In genomic region chr7:43584733-43585132, GRCh38 we compare ENCODE assay signal across 8 cellular contexts. TPM values are rescaled to one million over a fixed set of nuclear protein-coding genes. Genes with fewer than 3 reads are reported as not detected.
DNase-seq lines count a peak whose midpoint lies in the region; ATAC-seq, FAIRE-seq and TF ChIP-seq lines count a peak whose summit lies in the region.
"Not testable (repeated sequence)": the region's sequence is repeated elsewhere in the genome, so short reads cannot be mapped to it uniquely, and the experiment has no call there.

No MANE protein-coding gene starts in this region.

- H3K36me3 Mint-ChIP-seq in CD14-positive monocyte; activated naive CD8-positive, alpha-beta T cell treated with anti-CD3 and anti-CD28 coated beads, Interleukin-2, amount 50 U/mL, for 24 hours (ENCODE audit: low read depth); endothelial cell (ENCODE audit: low read depth, unreplicated experiment): not testable (repeated sequence)
- H3K36me3 Mint-ChIP-seq in T-helper 1 cell treated with Interleukin-12 subunit alpha and Interleukin-12 subunit beta and Interleukin-4 antibody, amounts not matched to agents 30 μg/mL and 1 μg/mL, for 36 hours (ENCODE audit: low read depth): peaks cover 36% of the 10 kb centered on the region

- peak overlapping the region; percentile 91 to 96 for H3K4me3 Mint-ChIP-seq in CD14-positive monocyte
- peak overlapping the region; percentile 91 for H3K4me3 Mint-ChIP-seq in T-helper 1 cell treated with Interleukin-12 subunit alpha and Interleukin-12 subunit beta and Interleukin-4 antibody, amounts not matched to agents 30 μg/mL and 1 μg/mL, for 36 hours
- H3K4me3 Mint-ChIP-seq in activated naive CD8-positive, alpha-beta T cell treated with anti-CD3 and anti-CD28 coated beads, Interleukin-2, amount 50 U/mL, for 24 hours: peak overlapping the region; percentile 89
- H3K4me3 Mint-ChIP-seq in endothelial cell (ENCODE audit: unreplicated experiment): peak overlapping the region; percentile 97

- H3K4me1 ChIP-seq in kidney (ENCODE audit: control insufficient read depth in 1 of 2, insufficient read depth in 1 of 2, low read depth in 1 of 2, low read length in 2 of 2); neuron (ENCODE audit: insufficient read depth, low read length): not testable (repeated sequence)
- H3K4me1 ChIP-seq in thoracic aorta (ENCODE audit: control insufficient read depth in 1 of 2, low read depth in 2 of 2): peaks cover 24 to 54% of the 10 kb centered on the region in 2 donors

- not testable (repeated sequence) for H3K9me3 Mint-ChIP-seq in CD14-positive monocyte; T-helper 1 cell treated with Interleukin-12 subunit alpha and Interleukin-12 subunit beta and Interleukin-4 antibody, amounts not matched to agents 30 μg/mL and 1 μg/mL, for 36 hours; activated naive CD8-positive, alpha-beta T cell treated with anti-CD3 and anti-CD28 coated beads, Interleukin-2, amount 50 U/mL, for 24 hours; endothelial cell (ENCODE audit: unreplicated experiment)

- not testable (repeated sequence) for H3K27me3 ChIP-seq in HL-60 (ENCODE audit: insufficient read depth, poor library complexity, severe bottlenecking); neuron (ENCODE audit: insufficient read depth, low read length); thoracic aorta (replicated peaks; ENCODE audit: insufficient read depth)

- H3K36me3 ChIP-seq in kidney (ENCODE audit: control insufficient read depth in 1 of 2, insufficient read depth in 2 of 2, low read length in 2 of 2); neuron (ENCODE audit: insufficient read depth, low read length); thoracic aorta: not testable (repeated sequence)

- H3K4me1 Mint-ChIP-seq in CD14-positive monocyte (peaks cover 25% of the 10 kb centered on the region), endothelial cell (ENCODE audit: unreplicated experiment) (peaks cover 17% of the 10 kb centered on the region)
- H3K4me1 Mint-ChIP-seq in T-helper 1 cell treated with Interleukin-12 subunit alpha and Interleukin-12 subunit beta and Interleukin-4 antibody, amounts not matched to agents 30 μg/mL and 1 μg/mL, for 36 hours (ENCODE audit: low read depth): peaks cover 39% of the 10 kb centered on the region
- H3K4me1 Mint-ChIP-seq in activated naive CD8-positive, alpha-beta T cell treated with anti-CD3 and anti-CD28 coated beads, Interleukin-2, amount 50 U/mL, for 24 hours: peaks cover 57% of the 10 kb centered on the region

- DNase-seq in CD14-positive monocyte (ENCODE audit: low spot score); HL-60 (ENCODE audit: low read depth in 1 of 2, low spot score in 1 of 2); activated naive CD8-positive, alpha-beta T cell treated with anti-CD3 and anti-CD28 coated beads, Interleukin-2, amount 50 U/mL, for 24 hours; endothelial cell (ENCODE audit: low spot score); kidney; thoracic aorta (ENCODE audit: low spot score): not testable (repeated sequence)

- H3K4me3 ChIP-seq in HL-60 (replicated peaks; ENCODE audit: insufficient read depth, low read length) (peak overlapping the region; percentile 73), kidney (ENCODE audit: low read length in 2 of 2) (peak overlapping the region; percentile 86), neuron (ENCODE audit: low read length) (peak overlapping the region; percentile 65), thoracic aorta (peak overlapping the region; percentile 96)

- not testable (repeated sequence) for TF ChIP-seq CTCF in CD14-positive monocyte (IDR thresholded peaks at IDR 0.05); HL-60 (IDR thresholded peaks at IDR 0.05; ENCODE audit: insufficient read depth, low read length); endothelial cell (IDR thresholded peaks at IDR 0.05; ENCODE audit: unreplicated experiment); kidney (IDR thresholded peaks at IDR 0.05; ENCODE audit: borderline replicate concordance, extremely low read depth, insufficient read depth); thoracic aorta (IDR thresholded peaks at IDR 0.05)

- not testable (repeated sequence) for FAIRE-seq in kidney (lab: Jason Lieb, UNC)

- ATAC-seq in activated naive CD8-positive, alpha-beta T cell treated with anti-CD3 and anti-CD28 coated beads, Interleukin-2, amount 50 U/mL, for 24 hours; thoracic aorta (ENCODE audit: insufficient number of reproducible peaks, low FRiP score, low read depth): not testable (repeated sequence)

- H3K27ac ChIP-seq in HL-60 (replicated peaks) (peak overlapping the region; percentile 82), kidney (ENCODE audit: low read depth in 2 of 2, low read length in 2 of 2) (peak overlapping the region; percentile 89), thoracic aorta (peak overlapping the region; percentile 97 to 98)

- not testable (repeated sequence) for H2AFZ ChIP-seq in neuron (ENCODE audit: low read depth, low read length)

- H3K9me3 ChIP-seq in kidney (ENCODE audit: control insufficient read depth in 1 of 2, low read length in 2 of 2); neuron (ENCODE audit: low read length); thoracic aorta: not testable (repeated sequence)

- H3K27ac Mint-ChIP-seq in CD14-positive monocyte; endothelial cell (ENCODE audit: unreplicated experiment): not testable (repeated sequence)
- peak overlapping the region; percentile 97 for H3K27ac Mint-ChIP-seq in T-helper 1 cell treated with Interleukin-12 subunit alpha and Interleukin-12 subunit beta and Interleukin-4 antibody, amounts not matched to agents 30 μg/mL and 1 μg/mL, for 36 hours
- peak overlapping the region; percentile 96 for H3K27ac Mint-ChIP-seq in activated naive CD8-positive, alpha-beta T cell treated with anti-CD3 and anti-CD28 coated beads, Interleukin-2, amount 50 U/mL, for 24 hours

- intact Hi-C loops in CD14-positive monocyte (cut with micrococcal nuclease) (loop anchor here in 1 of 2 donors (5.0 to 10.0 kb wide), 2 partner anchors 120 to 253 kb away; no protein-coding TSS in a partner anchor), kidney (cut with DNase I) (loop anchor here (5.0 kb wide), 1 partner anchor 113 kb away; no protein-coding TSS in a partner anchor)

- not testable (repeated sequence) for H3K9ac ChIP-seq in kidney (ENCODE audit: low read length in 2 of 2)

- peaks cover 17 to 23% (median 18%) of the 10 kb centered on the region in 3 donors for H3K27me3 Mint-ChIP-seq in CD14-positive monocyte (ENCODE audit: low read depth in 3 of 3)
- peaks cover 24% of the 10 kb centered on the region for H3K27me3 Mint-ChIP-seq in T-helper 1 cell treated with Interleukin-12 subunit alpha and Interleukin-12 subunit beta and Interleukin-4 antibody, amounts not matched to agents 30 μg/mL and 1 μg/mL, for 36 hours (ENCODE audit: low read depth)
- peaks cover 15% of the 10 kb centered on the region for H3K27me3 Mint-ChIP-seq in activated naive CD8-positive, alpha-beta T cell treated with anti-CD3 and anti-CD28 coated beads, Interleukin-2, amount 50 U/mL, for 24 hours
- not testable (repeated sequence) for H3K27me3 Mint-ChIP-seq in endothelial cell (ENCODE audit: unreplicated experiment)

RNA-seq across cellular contexts. Expression of gene STK17A, which starts 1.8 kb away (rescaled TPM):
- polyA plus RNA-seq in CD14-positive monocyte (10 to 100 TPM in 1 of 2 donors, 1 to 10 TPM in 1; 9.5 to 14.1 TPM), kidney (ENCODE audit: insufficient read depth, low read depth, low replicate concordance) (12.8 TPM)
- total RNA-seq in endothelial cell (ENCODE audit: unreplicated experiment) (28.6 TPM), kidney (15.5 TPM), thoracic aorta (10 to 100 TPM; 42.4 to 55.5 TPM)
